ENCODE assay signal across 9 cellular contexts in genomic region chr14:68380304-68380840, GRCh38.
DNase-seq lines count a peak whose midpoint lies in the region; ATAC-seq and TF ChIP-seq lines count a peak whose summit lies in the region.
"Had no signal": no experiment of that assay in that cellular context is flagged by ENCODE, and none has a peak within 500 bp of the region (broad histone marks: within the 10 kb centered on the region; RNA-seq: fewer than 3 reads in every experiment).

No MANE protein-coding gene starts in this region.

- H2AFZ ChIP-seq in ACC112 (ENCODE audit: low read length, unreplicated experiment) = no peak overlapping the region

- H3K9me3 ChIP-seq in testis = no peaks in the 10 kb centered on the region

- H3K27me3 ChIP-seq in ACC112 (ENCODE audit: insufficient read depth, low read length) = no peaks in the 10 kb centered on the region
- H3K27me3 ChIP-seq in testis = no peaks in the 10 kb centered on the region

- TF ChIP-seq CTCF in testis (IDR thresholded peaks at IDR 0.05) = no peak

- no peaks in the 10 kb centered on the region for H3K79me2 ChIP-seq in ACC112 (ENCODE audit: control insufficient read depth, insufficient read depth, low read length, unreplicated experiment)

- H3K4me3 ChIP-seq in ACC112 (ENCODE audit: low read depth, low read length) (no peak overlapping the region), testis (no peak overlapping the region)

- H3K4me1 ChIP-seq in ACC112 (ENCODE audit: control insufficient read depth, insufficient read depth, low read length, unreplicated experiment) = peaks cover 32% of the 10 kb centered on the region
- peaks cover 11% of the 10 kb centered on the region for H3K4me1 ChIP-seq in testis

- peak overlapping the region; percentile 10; the same call in 1 of the 2 replicates for H3K27ac ChIP-seq in ACC112 (ENCODE audit: low read depth, low read length)
- H3K27ac ChIP-seq in testis = no peak overlapping the region
- H3K27ac ChIP-seq: HL-60 had no signal

- TF ChIP-seq POLR2A in testis (IDR thresholded peaks at IDR 0.05) = no peak

- WGBS in testis, 2 donors = 77 to 95% methylated on average over 1 of the region's 1 CpG

- H3K36me3 ChIP-seq in ACC112 (ENCODE audit: insufficient read depth, low read length) = no peaks in the 10 kb centered on the region
- H3K36me3 ChIP-seq in testis (ENCODE audit: low read depth, missing control alignments) = no peaks in the 10 kb centered on the region

- ATAC-seq in GM19351 (IDR thresholded peaks at IDR 0.05; ENCODE audit: unreplicated experiment) (peak; percentile 81), HG03342 (IDR thresholded peaks at IDR 0.05; ENCODE audit: unreplicated experiment) (peak; percentile 63), GM21360 (IDR thresholded peaks at IDR 0.05; ENCODE audit: unreplicated experiment) (no peak)

- DNase-seq in fibroblast of gingiva (ENCODE audit: low read depth) (peak; percentile 29), GOT3 (lab: John Stamatoyannopoulos, UW) (no peak), testis (no peak), HK-2 (ENCODE audit: unreplicated experiment) (no peak)

- intact Hi-C loops in testis (cut with DNase I; ENCODE audit: low total_unique reads) = no loop called here
